In the genomic region with DNA sequence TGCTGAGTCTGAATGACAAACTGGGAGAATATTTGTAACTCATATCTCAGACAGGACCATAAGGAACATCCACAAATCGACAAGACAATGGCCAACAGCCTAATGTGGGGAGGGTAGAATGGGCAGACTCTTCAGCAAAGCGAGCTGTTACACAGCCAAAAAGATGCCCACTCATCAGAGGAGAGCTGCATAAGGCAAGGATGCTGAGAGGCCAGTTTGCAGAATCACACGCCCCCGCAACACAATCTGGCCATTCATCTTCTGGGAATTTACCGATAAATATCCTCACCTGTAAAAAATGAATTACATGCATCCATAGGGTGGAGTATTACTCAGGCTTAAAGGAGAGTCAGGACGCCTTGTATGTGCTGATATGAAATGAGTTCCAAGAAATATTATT, we compare ENCODE assay signal across 21 cellular contexts. TPM values are rescaled to one million over a fixed set of nuclear protein-coding genes. Genes with fewer than 3 reads are reported as not detected.
DNase-seq lines count a peak whose midpoint lies in the region; ATAC-seq and TF ChIP-seq lines count a peak whose summit lies in the region.
"Had no signal": no experiment of that assay in that cellular context is flagged by ENCODE, and none has a peak within 500 bp of the region (broad histone marks: within the 10 kb centered on the region; RNA-seq: fewer than 3 reads in every experiment).

No MANE protein-coding gene starts in this region.

- H3K4me1 ChIP-seq in lower lobe of right lung (no peaks in the 10 kb centered on the region), spleen (peaks cover 0 to 7% (median 1%) of the 10 kb centered on the region in 6 donors)
- H3K4me1 ChIP-seq: HAP-1 had no signal

- ATAC-seq in activated naive CD8-positive, alpha-beta T cell treated with anti-CD3 and anti-CD28 coated beads, Interleukin-2, amount 10 ng/mL, durations not matched to agents 7 days and 5 days (ENCODE audit: low read depth): no peak
- ATAC-seq in lower lobe of right lung (no peak), HG03521 (IDR thresholded peaks at IDR 0.05; ENCODE audit: unreplicated experiment) (no peak), GM19463 (IDR thresholded peaks at IDR 0.05; ENCODE audit: unreplicated experiment) (no peak), GM18870 (IDR thresholded peaks at IDR 0.05; ENCODE audit: unreplicated experiment) (no peak)
- ATAC-seq: GM12878 had no signal

- H3K36me3 Mint-ChIP-seq in activated naive CD8-positive, alpha-beta T cell treated with anti-CD3 and anti-CD28 coated beads, Interleukin-2, amount 10 ng/mL, durations not matched to agents 7 days and 5 days: no peaks in the 10 kb centered on the region
- H3K36me3 Mint-ChIP-seq in activated naive CD8-positive, alpha-beta T cell treated with anti-CD3 and anti-CD28 coated beads for 36 hours: no peaks in the 10 kb centered on the region
- H3K36me3 Mint-ChIP-seq: CD4-positive, alpha-beta memory T cell had no signal

- no peaks in the 10 kb centered on the region for H3K9me3 ChIP-seq in lower lobe of right lung
- H3K9me3 ChIP-seq in spleen: no peaks in the 10 kb centered on the region
- H3K9me3 ChIP-seq: HAP-1 had no signal

- no peak overlapping the region for H3K4me3 Mint-ChIP-seq in activated naive CD8-positive, alpha-beta T cell treated with anti-CD3 and anti-CD28 coated beads, Interleukin-2, amount 10 ng/mL, durations not matched to agents 7 days and 5 days
- H3K4me3 Mint-ChIP-seq in activated naive CD8-positive, alpha-beta T cell treated with anti-CD3 and anti-CD28 coated beads for 36 hours: no peak overlapping the region
- H3K4me3 Mint-ChIP-seq: CD14-positive monocyte; CD4-positive, alpha-beta memory T cell had no signal

- H3K27me3 ChIP-seq in lower lobe of right lung (ENCODE audit: low read depth): peaks cover 16% of the 10 kb centered on the region
- peaks cover 0 to 47% (median 4%) of the 10 kb centered on the region in 7 donors for H3K27me3 ChIP-seq in spleen (replicated peaks in 1 of 7)

- POLR2A ChIA-PET in activated naive CD8-positive, alpha-beta T cell treated with anti-CD3 and anti-CD28 coated beads, Interleukin-2, amount 10 ng/mL, durations not matched to agents 7 days and 5 days (lab: Charles Lee): no interaction called here

- DNase-seq in activated naive CD8-positive, alpha-beta T cell treated with anti-CD3 and anti-CD28 coated beads, Interleukin-2, amount 10 ng/mL, durations not matched to agents 7 days and 5 days: peak; percentile 2
- DNase-seq in activated naive CD8-positive, alpha-beta T cell treated with anti-CD3 and anti-CD28 coated beads for 36 hours: no peak
- DNase-seq in cerebellar cortex (ENCODE audit: low spot score) (peak; percentile 61), lower lobe of right lung (peak; percentile 4), spleen (peak; percentile 3)
- DNase-seq: 8988T; CD4-positive, alpha-beta memory T cell; DMS79 treated with DMSO at 0.1 percent for 48 hours; GM23248 had no signal

- peaks cover under 1% of the 10 kb centered on the region for H3K4me1 Mint-ChIP-seq in activated naive CD8-positive, alpha-beta T cell treated with anti-CD3 and anti-CD28 coated beads, Interleukin-2, amount 10 ng/mL, durations not matched to agents 7 days and 5 days
- no peaks in the 10 kb centered on the region for H3K4me1 Mint-ChIP-seq in activated naive CD8-positive, alpha-beta T cell treated with anti-CD3 and anti-CD28 coated beads for 36 hours
- H3K4me1 Mint-ChIP-seq: CD4-positive, alpha-beta memory T cell had no signal

- intact Hi-C loops in lower lobe of right lung (cut with DNase I) (no loop called here), spleen (cut with DNase I; ENCODE audit: low total_unique reads) (no loop called here)

- TF ChIP-seq CTCF in lower lobe of right lung (IDR thresholded peaks at IDR 0.05) (no peak), spleen (IDR thresholded peaks at IDR 0.05 in 8 of 11, conservative IDR thresholded peaks at IDR 0.05 in 3 of 11) (no peak)

- H3K36me3 ChIP-seq in lower lobe of right lung (no peaks in the 10 kb centered on the region), spleen (no peaks in the 10 kb centered on the region)
- H3K36me3 ChIP-seq: BLaER1, HAP-1 had no signal

- H3K4me3 ChIP-seq in lower lobe of right lung (no peak overlapping the region), spleen (no peak overlapping the region)
- H3K4me3 ChIP-seq: BLaER1, GM12878, GM23248, HAP-1 had no signal

- peaks cover 24% of the 10 kb centered on the region for H3K27me3 Mint-ChIP-seq in activated naive CD8-positive, alpha-beta T cell treated with anti-CD3 and anti-CD28 coated beads, Interleukin-2, amount 10 ng/mL, durations not matched to agents 7 days and 5 days
- H3K27me3 Mint-ChIP-seq in activated naive CD8-positive, alpha-beta T cell treated with anti-CD3 and anti-CD28 coated beads for 36 hours: peaks cover 16% of the 10 kb centered on the region

- no peak for TF ChIP-seq POLR2A in spleen (IDR thresholded peaks at IDR 0.05)

- H3K27ac ChIP-seq in lower lobe of right lung: no peak overlapping the region
- H3K27ac ChIP-seq in spleen: no peak overlapping the region
- H3K27ac ChIP-seq: BLaER1, GM23248, HL-60 had no signal

- H3K27ac Mint-ChIP-seq in activated naive CD8-positive, alpha-beta T cell treated with anti-CD3 and anti-CD28 coated beads, Interleukin-2, amount 10 ng/mL, durations not matched to agents 7 days and 5 days: no peak overlapping the region
- H3K27ac Mint-ChIP-seq in activated naive CD8-positive, alpha-beta T cell treated with anti-CD3 and anti-CD28 coated beads for 36 hours: no peak overlapping the region
- H3K27ac Mint-ChIP-seq: CD4-positive, alpha-beta memory T cell had no signal

- H3K9me3 Mint-ChIP-seq in activated naive CD8-positive, alpha-beta T cell treated with anti-CD3 and anti-CD28 coated beads, Interleukin-2, amount 10 ng/mL, durations not matched to agents 7 days and 5 days: no peaks in the 10 kb centered on the region
- H3K9me3 Mint-ChIP-seq in activated naive CD8-positive, alpha-beta T cell treated with anti-CD3 and anti-CD28 coated beads for 36 hours: no peaks in the 10 kb centered on the region
- H3K9me3 Mint-ChIP-seq: CD4-positive, alpha-beta memory T cell had no signal

- 81 to 93% (median 88%) methylated on average over 6 of the region's 6 CpGs for WGBS in spleen, 5 donors

RNA-seq across cellular contexts. Expression of a gene that starts 22.2 kb away (rescaled TPM):
- not detected for total RNA-seq in activated naive CD8-positive, alpha-beta T cell treated with anti-CD3 and anti-CD28 coated beads, Interleukin-2, amount 10 ng/mL, durations not matched to agents 7 days and 5 days
- total RNA-seq in activated naive CD8-positive, alpha-beta T cell treated with anti-CD3 and anti-CD28 coated beads for 36 hours: not detected
- not detected for total RNA-seq in lower lobe of right lung
- 1 to 10 TPM in 1 of 7 donors, under 1 TPM in 4, not detected in 2; 0.27 to 1.5 (median 0.72) TPM for total RNA-seq in spleen
- under 1 TPM; 0.04 to 0.17 (median 0.16) TPM for polyA plus RNA-seq in spleen
- total RNA-seq: A673; CD4-positive, alpha-beta memory T cell; GM12878; GM23248; H4; HT1080 had no signal
- polyA plus RNA-seq: AG04450; CD14-positive monocyte; CD4-positive, alpha-beta memory T cell; GM23248 had no signal

RNA-seq across cellular contexts. Expression of a gene that starts 57.5 kb away (rescaled TPM):
- total RNA-seq in activated naive CD8-positive, alpha-beta T cell treated with anti-CD3 and anti-CD28 coated beads, Interleukin-2, amount 10 ng/mL, durations not matched to agents 7 days and 5 days: not detected
- not detected for total RNA-seq in activated naive CD8-positive, alpha-beta T cell treated with anti-CD3 and anti-CD28 coated beads for 36 hours
- total RNA-seq in lower lobe of right lung: not detected
- not detected for total RNA-seq in spleen
- not detected for polyA plus RNA-seq in spleen
- total RNA-seq: A673; CD4-positive, alpha-beta memory T cell; GM12878; GM23248; H4; HT1080 had no signal
- polyA plus RNA-seq: AG04450; CD14-positive monocyte; CD4-positive, alpha-beta memory T cell; GM12878; GM23248 had no signal
